24 cellular contexts compared by ENCODE assay signal in genomic region chr17:81568416-81568815, GRCh38. TPM values are rescaled to one million over a fixed set of nuclear protein-coding genes. Genes with fewer than 3 reads are reported as not detected.
A peak's percentile ranks its signal among the peaks of the same experiment; 100 is the strongest.
DNase-seq lines count a peak whose midpoint lies in the region; ATAC-seq, FAIRE-seq and TF ChIP-seq lines count a peak whose summit lies in the region.
"Had no signal": no experiment of that assay in that cellular context is flagged by ENCODE, and none has a peak within 500 bp of the region (broad histone marks: within the 10 kb centered on the region; RNA-seq: fewer than 3 reads in every experiment).

No MANE protein-coding gene starts in this region.

- H3K4me3 ChIP-seq in SK-N-SH (ENCODE audit: low read depth in 2 of 2, low read length in 1 of 2) (no peak overlapping the region), astrocyte (ENCODE audit: insufficient read depth, low read depth, low read length) (no peak overlapping the region), transverse colon (no peak overlapping the region)
- H3K4me3 ChIP-seq: body of pancreas had no signal

- H3K4me3 Mint-ChIP-seq in astrocyte (ENCODE audit: unreplicated experiment), result no peak overlapping the region
- H3K4me3 Mint-ChIP-seq in nephron progenitor cell, result no peak overlapping the region
- H3K4me3 Mint-ChIP-seq: activated CD4-positive, alpha-beta memory T cell treated with anti-CD3 and anti-CD28 coated beads, Interleukin-2, amount 10 ng/mL, durations not matched to agents 7 days and 5 days; activated naive CD4-positive, alpha-beta T cell treated with anti-CD3 and anti-CD28 coated beads, Interleukin-2, amount 50 U/mL, for 24 hours; activated T-cell treated with anti-CD3 and anti-CD28 coated beads, Interleukin-2, amount 50 U/mL, for 4 hours; CD14-positive monocyte; dendritic cell treated with granulocyte-macrophage colony-stimulating factor and Interleukin-4, amounts not matched to agents 40 ng/mL and 50 ng/mL, for 4 days; T-helper 1 cell treated with Interleukin-12 subunit alpha and Interleukin-12 subunit beta and Interleukin-4 antibody, amounts not matched to agents 30 μg/mL and 1 μg/mL, for 36 hours had no signal

- H3K27me3 ChIP-seq in SK-N-SH (ENCODE audit: insufficient read depth) (no peaks in the 10 kb centered on the region), astrocyte (ENCODE audit: insufficient read depth, low read length) (no peaks in the 10 kb centered on the region), transverse colon (no peaks in the 10 kb centered on the region)
- H3K27me3 ChIP-seq: body of pancreas had no signal

- H3K4me1 Mint-ChIP-seq in astrocyte (ENCODE audit: low read depth, unreplicated experiment), result peaks cover 54% of the 10 kb centered on the region
- H3K4me1 Mint-ChIP-seq in nephron progenitor cell, result peaks cover 23% of the 10 kb centered on the region
- H3K4me1 Mint-ChIP-seq: activated CD4-positive, alpha-beta memory T cell treated with anti-CD3 and anti-CD28 coated beads, Interleukin-2, amount 10 ng/mL, durations not matched to agents 7 days and 5 days; activated naive CD4-positive, alpha-beta T cell treated with anti-CD3 and anti-CD28 coated beads, Interleukin-2, amount 50 U/mL, for 24 hours had no signal

- H3K4me1 ChIP-seq in SK-N-SH (ENCODE audit: control insufficient read depth in 1 of 2, insufficient read depth in 2 of 2, low read depth in 1 of 2, low read length in 1 of 2), result peaks cover 30 to 33% of the 10 kb centered on the region in 2 experiments
- peaks cover 30% of the 10 kb centered on the region for H3K4me1 ChIP-seq in astrocyte (ENCODE audit: insufficient read depth, low read length)
- H3K4me1 ChIP-seq in transverse colon, result peaks cover 21 to 36% (median 31%) of the 10 kb centered on the region in 4 donors

- DNase-seq in SK-N-SH (no peak), astrocyte (ENCODE audit: low read depth) (no peak), nephron progenitor cell (no peak), transverse colon (no peak), frontal cortex (ENCODE audit: low spot score in 2 of 2) (no peak), occipital lobe (lab: John Stamatoyannopoulos, UW) (no peak), DMS153 treated with DMSO at 0.1 percent for 48 hours (lab: John Stamatoyannopoulos, UW; ENCODE audit: unreplicated experiment) (no peak)
- DNase-seq: activated CD4-positive, alpha-beta memory T cell treated with anti-CD3 and anti-CD28 coated beads, Interleukin-2, amount 10 ng/mL, durations not matched to agents 7 days and 5 days; activated T-cell treated with anti-CD3 and anti-CD28 coated beads, Interleukin-2, amount 50 U/mL, for 4 hours; body of pancreas; DMS153; foreskin melanocyte; left colon; MM.1S; NCI-H1694; NCI-H345; nucleus accumbens; SHP77 had no signal

- no peaks in the 10 kb centered on the region for H3K9me3 ChIP-seq in SK-N-SH
- no peaks in the 10 kb centered on the region for H3K9me3 ChIP-seq in astrocyte (ENCODE audit: insufficient read depth, low read depth, low read length)
- H3K9me3 ChIP-seq in transverse colon, result no peaks in the 10 kb centered on the region
- H3K9me3 ChIP-seq: body of pancreas had no signal

- H3K36me3 ChIP-seq in SK-N-SH (replicated peaks in 1 of 2; ENCODE audit: control insufficient read depth in 1 of 2, insufficient read depth in 2 of 2, low read length in 1 of 2) (peaks cover 69 to 71% of the 10 kb centered on the region in 2 experiments), astrocyte (ENCODE audit: insufficient read depth, low read length) (peaks cover 33% of the 10 kb centered on the region), transverse colon (peaks cover 0 to 48% (median 17%) of the 10 kb centered on the region in 4 donors)

- TF ChIP-seq POLR2A in transverse colon (IDR thresholded peaks at IDR 0.05), result no peak

- H2AFZ ChIP-seq in SK-N-SH (ENCODE audit: low read depth), result no peak overlapping the region
- H2AFZ ChIP-seq in astrocyte (ENCODE audit: low read depth, low read length), result no peak overlapping the region

- H3K27ac Mint-ChIP-seq in astrocyte (ENCODE audit: unreplicated experiment) (peak overlapping the region; percentile 96), nephron progenitor cell (peak overlapping the region; percentile 73)
- H3K27ac Mint-ChIP-seq: activated CD4-positive, alpha-beta memory T cell treated with anti-CD3 and anti-CD28 coated beads, Interleukin-2, amount 10 ng/mL, durations not matched to agents 7 days and 5 days; activated naive CD4-positive, alpha-beta T cell treated with anti-CD3 and anti-CD28 coated beads, Interleukin-2, amount 50 U/mL, for 24 hours; dendritic cell treated with granulocyte-macrophage colony-stimulating factor and Interleukin-4, amounts not matched to agents 40 ng/mL and 50 ng/mL, for 4 days; T-helper 1 cell treated with Interleukin-12 subunit alpha and Interleukin-12 subunit beta and Interleukin-4 antibody, amounts not matched to agents 30 μg/mL and 1 μg/mL, for 36 hours had no signal

- ATAC-seq in SK-N-SH treated with all-trans-retinoic acid at 6 μM for 48 hours, result no peak
- ATAC-seq: activated T-cell treated with anti-CD3 and anti-CD28 coated beads, Interleukin-2, amount 50 U/mL, for 4 hours; body of pancreas; left colon; sciatic nerve had no signal

- H3K36me3 Mint-ChIP-seq in astrocyte (ENCODE audit: low read depth, unreplicated experiment), result peaks cover 27% of the 10 kb centered on the region
- peaks cover 55% of the 10 kb centered on the region for H3K36me3 Mint-ChIP-seq in nephron progenitor cell (ENCODE audit: low read depth)

- no peak for TF ChIP-seq RAD21 in SK-N-SH (IDR thresholded peaks at IDR 0.05; ENCODE audit: low read length)

- WGBS in SK-N-SH (ENCODE audit: low lambda C conversion rate), result 95% methylated on average over 10 of the region's 10 CpGs
- WGBS in transverse colon (ENCODE audit: low coverage in 1 of 2), 2 donors, result 88 to 91% methylated on average over 6 to 10 of the region's 10 CpGs

- FAIRE-seq in astrocyte (lab: Jason Lieb, UNC), result no peak
- no peak for FAIRE-seq in frontal cortex (lab: Jason Lieb, UNC)

- H3K27ac ChIP-seq in SK-N-SH (ENCODE audit: low read depth in 2 of 2, low read length in 1 of 2), result peak overlapping the region; percentile 62 to 84
- peak overlapping the region; percentile 10 for H3K27ac ChIP-seq in astrocyte (ENCODE audit: low read depth, low read length)
- H3K27ac ChIP-seq in transverse colon, result peak overlapping the region; percentile 78 to 91 (median 84)

- no peaks in the 10 kb centered on the region for H3K27me3 Mint-ChIP-seq in astrocyte (ENCODE audit: low read depth, unreplicated experiment)
- no peaks in the 10 kb centered on the region for H3K27me3 Mint-ChIP-seq in nephron progenitor cell (ENCODE audit: low read depth, poor library complexity)
- H3K27me3 Mint-ChIP-seq: activated CD4-positive, alpha-beta memory T cell treated with anti-CD3 and anti-CD28 coated beads, Interleukin-2, amount 10 ng/mL, durations not matched to agents 7 days and 5 days; activated naive CD4-positive, alpha-beta T cell treated with anti-CD3 and anti-CD28 coated beads, Interleukin-2, amount 50 U/mL, for 24 hours; dendritic cell treated with granulocyte-macrophage colony-stimulating factor and Interleukin-4, amounts not matched to agents 40 ng/mL and 50 ng/mL, for 4 days had no signal

- no peak overlapping the region for H3K9ac ChIP-seq in SK-N-SH
- peak overlapping the region; percentile 5 for H3K9ac ChIP-seq in astrocyte (ENCODE audit: low read length)

- H3K79me2 ChIP-seq in SK-N-SH (ENCODE audit: insufficient read depth), result peaks cover 47% of the 10 kb centered on the region
- peaks cover 16% of the 10 kb centered on the region for H3K79me2 ChIP-seq in astrocyte (ENCODE audit: insufficient read depth, low read length)

- H3K4me2 ChIP-seq in SK-N-SH (peak overlapping the region; percentile 81; the same call in 1 of the 2 replicates), astrocyte (ENCODE audit: low read length) (peak overlapping the region; percentile 82)

- CTCF ChIA-PET in SK-N-SH (lab: Yijun Ruan, JAX), result interaction anchor here (1.3 to 3.2 kb wide), 7 partner anchors 8 to 315 kb away, joined by 3 to 14 read pairs (median 5); no protein-coding TSS in a partner anchor

- TF ChIP-seq EP300 in SK-N-SH (IDR thresholded peaks at IDR 0.05; ENCODE audit: borderline replicate concordance in 1 of 2, low read depth in 1 of 2, low read length in 1 of 2) (no peak), transverse colon (IDR thresholded peaks at IDR 0.05; ENCODE audit: low read depth) (no peak)

- intact Hi-C loops in transverse colon (cut with DNase I; ENCODE audit: low total_unique reads), result no loop called here

- no peaks in the 10 kb centered on the region for H3K9me2 ChIP-seq in SK-N-SH

- POLR2A ChIA-PET in SK-N-SH (lab: Yijun Ruan, JAX), result interaction anchor here (0.7 kb wide), 1 partner anchor 35 kb away, joined by 4 read pairs; no protein-coding TSS in a partner anchor

- H3F3A ChIP-seq in SK-N-SH (replicated peaks; ENCODE audit: insufficient read depth), result peaks cover 48% of the 10 kb centered on the region

- H4K20me1 ChIP-seq in SK-N-SH (ENCODE audit: insufficient read depth), result no peaks in the 10 kb centered on the region; the same call in 1 of the 2 replicates
- no peaks in the 10 kb centered on the region for H4K20me1 ChIP-seq in astrocyte (ENCODE audit: insufficient read depth, low read length)

- H3K9me3 Mint-ChIP-seq in astrocyte (ENCODE audit: unreplicated experiment) (no peaks in the 10 kb centered on the region), nephron progenitor cell (no peaks in the 10 kb centered on the region)
- H3K9me3 Mint-ChIP-seq: activated CD4-positive, alpha-beta memory T cell treated with anti-CD3 and anti-CD28 coated beads, Interleukin-2, amount 10 ng/mL, durations not matched to agents 7 days and 5 days; activated naive CD4-positive, alpha-beta T cell treated with anti-CD3 and anti-CD28 coated beads, Interleukin-2, amount 50 U/mL, for 24 hours; activated T-cell treated with anti-CD3 and anti-CD28 coated beads, Interleukin-2, amount 50 U/mL, for 4 hours; dendritic cell treated with granulocyte-macrophage colony-stimulating factor and Interleukin-4, amounts not matched to agents 40 ng/mL and 50 ng/mL, for 4 days; T-helper 1 cell treated with Interleukin-12 subunit alpha and Interleukin-12 subunit beta and Interleukin-4 antibody, amounts not matched to agents 30 μg/mL and 1 μg/mL, for 36 hours had no signal

- in situ Hi-C loops in transverse colon (cut with MboI; ENCODE audit: low pct_ligation_motif_present in 1 of 4, low pct_unique_long_range_greater_than_20kb in 1 of 4, low sequenced_read_pairs in 3 of 4), result no loop called here

- no peak for TF ChIP-seq CTCF in SK-N-SH (IDR thresholded peaks at IDR 0.05)
- TF ChIP-seq CTCF in astrocyte (IDR thresholded peaks at IDR 0.05; ENCODE audit: insufficient read depth, low read depth, low read length), result no peak
- no peak for TF ChIP-seq CTCF in nephron progenitor cell (IDR thresholded peaks at IDR 0.05)
- no peak for TF ChIP-seq CTCF in transverse colon (IDR thresholded peaks at IDR 0.05)

RNA-seq across cellular contexts. Expression of gene FAAP100, which starts 16.3 kb away (rescaled TPM):
- polyA plus RNA-seq in SK-N-SH (2012; rRNA removed), result 17.1 and 18.9 TPM in 2 replicates
- 6.8 and 12.0 TPM in 2 replicates for polyA plus RNA-seq in SK-N-SH (2012; cell fraction: cytosol; rRNA removed)
- polyA plus RNA-seq in SK-N-SH (2012; cell fraction: nucleus; rRNA removed), result 94.3 and 134 TPM in 2 replicates
- total RNA-seq in astrocyte (35.8 and 38.9 TPM in 2 replicates), transverse colon (10 to 100 TPM; 26.2 to 90.5 (median 37.4) TPM), frontal cortex (21.6 TPM), occipital lobe (24.2 TPM)

RNA-seq across cellular contexts. Expression of gene FSCN2, which starts 40.2 kb away (rescaled TPM):
- 2.0 and 2.1 TPM in 2 replicates for polyA plus RNA-seq in SK-N-SH (2012; rRNA removed)
- polyA plus RNA-seq in SK-N-SH (2012; cell fraction: cytosol; rRNA removed), result 0.31 and 0.79 TPM in 2 replicates
- 10.6 and 13.6 TPM in 2 replicates for polyA plus RNA-seq in SK-N-SH (2012; cell fraction: nucleus; rRNA removed)
- 5.6 and 8.0 TPM in 2 replicates for total RNA-seq in astrocyte
- 10 to 100 TPM in 2 of 4 donors, 1 to 10 TPM in 2; 2.3 to 36.4 (median 17.2) TPM for total RNA-seq in transverse colon
- total RNA-seq in frontal cortex, result 4.9 TPM
- total RNA-seq in occipital lobe, result 5.6 TPM
- polyA plus RNA-seq: CD14-positive monocyte had no signal

RNA-seq across cellular contexts. Expression of gene ACTG1, which starts 55.8 kb away (rescaled TPM):
- polyA plus RNA-seq in SK-N-SH (2012; rRNA removed), result 3,367 and 7,871 TPM in 2 replicates
- 4,016 and 6,640 TPM in 2 replicates for polyA plus RNA-seq in SK-N-SH (2012; cell fraction: cytosol; rRNA removed)
- 7,589 and 12,425 TPM in 2 replicates for polyA plus RNA-seq in SK-N-SH (2012; cell fraction: nucleus; rRNA removed)
- 7,049 and 7,369 TPM in 2 replicates for total RNA-seq in astrocyte
- 1,000 to 10,000 TPM; 2,099 to 4,882 (median 4,009) TPM for total RNA-seq in transverse colon
- 5,358 TPM for total RNA-seq in frontal cortex
- total RNA-seq in occipital lobe, result 3,469 TPM

Comparison
In these comparisons a context has a peak if more than half of its experiments do, and no peak if none do; other contexts are left out.
1. H3K27ac ChIP-seq: peak in every context shown above with its lines; median percentile 84 in transverse colon; 73 in SK-N-SH; 10 in astrocyte.